12 cellular contexts compared by ENCODE assay signal in the genomic region with DNA sequence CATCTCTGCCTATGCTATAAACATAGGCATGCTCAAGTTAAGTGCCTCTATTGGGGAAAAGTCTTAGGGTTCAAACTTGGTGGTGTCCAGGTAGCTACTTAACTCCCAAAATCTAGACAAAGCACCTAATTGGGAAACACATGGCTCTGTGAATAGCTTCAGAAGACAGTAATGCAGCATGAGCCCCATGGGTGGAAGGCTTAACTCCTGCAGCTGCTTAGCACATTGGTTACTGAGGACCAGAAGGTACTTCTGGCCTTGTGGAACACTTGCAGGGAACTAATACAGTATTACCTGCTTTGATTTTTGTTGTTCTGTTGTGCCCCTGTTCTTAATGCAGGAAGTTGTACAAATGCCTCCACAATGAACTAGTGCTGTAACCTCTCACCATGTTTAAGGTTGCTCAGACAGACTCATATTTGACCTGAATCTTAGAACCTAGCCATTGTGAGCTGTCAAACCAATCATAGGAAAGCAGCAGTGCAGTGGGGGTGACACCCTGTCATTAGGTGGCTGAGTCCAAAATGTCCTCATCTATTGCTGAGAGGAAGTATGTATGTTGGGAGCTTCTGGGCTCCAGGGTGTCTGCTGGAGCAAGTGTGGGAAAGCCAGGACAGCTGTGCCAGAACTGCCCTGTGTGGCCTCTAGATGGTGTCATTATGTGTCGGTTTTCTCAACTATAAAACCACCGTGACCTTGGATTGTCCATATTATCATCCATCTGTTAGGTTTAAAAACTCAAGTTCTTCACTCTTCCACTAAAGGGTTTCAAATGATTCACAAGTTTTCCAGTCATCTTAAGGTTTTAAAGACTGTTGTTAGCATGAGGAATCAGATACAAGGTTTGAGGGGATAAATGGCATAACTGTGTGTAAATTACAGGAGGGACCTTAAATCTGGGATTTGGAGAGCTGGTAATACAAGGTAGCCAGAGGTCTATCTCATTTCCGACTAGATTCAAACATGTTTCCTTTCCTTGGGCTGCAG.
DNase-seq lines count a peak whose midpoint lies in the region; ATAC-seq and TF ChIP-seq lines count a peak whose summit lies in the region.
"Had no signal": no experiment of that assay in that cellular context is flagged by ENCODE, and none has a peak within 500 bp of the region (broad histone marks: within the 10 kb centered on the region; RNA-seq: fewer than 3 reads in every experiment).

No MANE protein-coding gene starts in this region.

- no peak overlapping the region for H3K4me2 ChIP-seq in SK-N-SH

- no peak overlapping the region for H3K4me3 ChIP-seq in SK-N-SH (ENCODE audit: low read depth in 2 of 2, low read length in 1 of 2)
- H3K4me3 ChIP-seq: left lung had no signal

- peak overlapping the region in 1 of 2 experiments; percentile 16; a peak in 1 of 4 replicates for H3K27ac ChIP-seq in SK-N-SH (ENCODE audit: low read depth in 2 of 2, low read length in 1 of 2)
- H3K27ac ChIP-seq: left lung had no signal

- no peaks in the 10 kb centered on the region for H3K79me2 ChIP-seq in SK-N-SH (ENCODE audit: insufficient read depth)

- POLR2A ChIA-PET in SK-N-SH (lab: Yijun Ruan, JAX) = no interaction called here

- no peaks in the 10 kb centered on the region for H3K9me2 ChIP-seq in SK-N-SH

- no peak overlapping the region for H3K27ac Mint-ChIP-seq in progenitor cell of endocrine pancreas

- TF ChIP-seq EP300 in SK-N-SH (IDR thresholded peaks at IDR 0.05; ENCODE audit: borderline replicate concordance in 1 of 2, low read depth in 1 of 2, low read length in 1 of 2) = no peak

- no peak for TF ChIP-seq RAD21 in SK-N-SH (IDR thresholded peaks at IDR 0.05; ENCODE audit: low read length)

- no peaks in the 10 kb centered on the region for H3K9me3 ChIP-seq in SK-N-SH
- H3K9me3 ChIP-seq: BE2C, left lung had no signal

- H4K20me1 ChIP-seq in SK-N-SH (ENCODE audit: insufficient read depth) = no peaks in the 10 kb centered on the region

- no peak overlapping the region for H3K4me3 Mint-ChIP-seq in progenitor cell of endocrine pancreas (ENCODE audit: low read depth)

- ATAC-seq in SK-N-SH treated with all-trans-retinoic acid at 6 μM for 48 hours = no peak; the same call in 2 of the 3 replicates
- no peak for ATAC-seq in HG03108 (IDR thresholded peaks at IDR 0.05; ENCODE audit: unreplicated experiment)
- ATAC-seq in HG02840 (IDR thresholded peaks at IDR 0.05; ENCODE audit: low FRiP score, unreplicated experiment) = no peak
- ATAC-seq: left lung had no signal

- WGBS in SK-N-SH (ENCODE audit: low lambda C conversion rate) = 0% methylated on average over 2 of the region's 3 CpGs

- H3F3A ChIP-seq in SK-N-SH (replicated peaks; ENCODE audit: insufficient read depth) = peaks cover 2% of the 10 kb centered on the region

- TF ChIP-seq CTCF in SK-N-SH (IDR thresholded peaks at IDR 0.05) (peak; percentile 38), LNCAP (IDR thresholded peaks at IDR 0.05) (peak; percentile 38; the same call in 1 of the 2 replicates), progenitor cell of endocrine pancreas (IDR thresholded peaks at IDR 0.05; ENCODE audit: unreplicated experiment) (peak; percentile 26)

- H3K4me1 Mint-ChIP-seq in progenitor cell of endocrine pancreas (ENCODE audit: low read depth) = no peaks in the 10 kb centered on the region

- no peaks in the 10 kb centered on the region for H3K27me3 ChIP-seq in SK-N-SH (ENCODE audit: insufficient read depth)
- H3K27me3 ChIP-seq: BE2C, left lung had no signal

- no peak overlapping the region for H2AFZ ChIP-seq in SK-N-SH (ENCODE audit: low read depth)

- H3K4me1 ChIP-seq in SK-N-SH (ENCODE audit: control insufficient read depth in 1 of 2, insufficient read depth in 2 of 2, low read depth in 1 of 2, low read length in 1 of 2) = peaks cover 0 to 13% of the 10 kb centered on the region in 2 experiments; a peak in 2 of 4 replicates
- H3K4me1 ChIP-seq: BE2C had no signal

- CTCF ChIA-PET in SK-N-SH (lab: Yijun Ruan, JAX) = interaction anchor here (1.1 to 2.0 kb wide), 2 partner anchors 13 to 21 kb away, joined by 4 to 7 read pairs; no protein-coding TSS in a partner anchor

- no peaks in the 10 kb centered on the region for H3K9me3 Mint-ChIP-seq in progenitor cell of endocrine pancreas (ENCODE audit: low read depth)

- no peaks in the 10 kb centered on the region for H3K36me3 Mint-ChIP-seq in progenitor cell of endocrine pancreas (ENCODE audit: insufficient read depth)

- H3K9ac ChIP-seq in SK-N-SH = no peak overlapping the region

- no peaks in the 10 kb centered on the region for H3K36me3 ChIP-seq in SK-N-SH (replicated peaks in 1 of 2; ENCODE audit: control insufficient read depth in 1 of 2, insufficient read depth in 2 of 2, low read length in 1 of 2)
- H3K36me3 ChIP-seq: BE2C, left lung had no signal

- no peaks in the 10 kb centered on the region for H3K27me3 Mint-ChIP-seq in progenitor cell of endocrine pancreas

- no peak for DNase-seq in SK-N-SH
- peak; percentile 11 for DNase-seq in dermis blood vessel endothelial cell
- DNase-seq in progenitor cell of endocrine pancreas (ENCODE audit: low spot score, unreplicated experiment) = no peak
- DNase-seq in A172 (ENCODE audit: low spot score) = no peak
- DNase-seq: BE2C; left lung; NCI-H146; stimulated activated naive CD4-positive, alpha-beta T cell had no signal

TF ChIP-seq in SK-N-SH, 30 proteins besides CTCF, POLR2A, EP300 and RAD21:
- TF ChIP-seq, protein P1, sequence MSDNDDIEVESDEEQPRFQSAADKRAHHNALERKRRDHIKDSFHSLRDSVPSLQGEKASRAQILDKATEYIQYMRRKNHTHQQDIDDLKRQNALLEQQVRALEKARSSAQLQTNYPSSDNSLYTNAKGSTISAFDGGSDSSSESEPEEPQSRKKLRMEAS (IDR thresholded peaks at IDR 0.05; ENCODE audit: low read depth) = no peak
- TF ChIP-seq TCF12 (IDR thresholded peaks at IDR 0.05) = no peak
- no peak for TF ChIP-seq EZH2phosphoT487 (IDR thresholded peaks at IDR 0.05; ENCODE audit: borderline replicate concordance, low read depth)
- no peak for TF ChIP-seq GATA2 (CRISPR knock-in tag; IDR thresholded peaks at IDR 0.05)
- no peak for TF ChIP-seq POLR2AphosphoS5 (IDR thresholded peaks at IDR 0.05; ENCODE audit: low read depth, low read length)
- TF ChIP-seq TEAD4 (IDR thresholded peaks at IDR 0.05; ENCODE audit: borderline replicate concordance, insufficient read depth) = no peak

TF ChIP-seq in SK-N-SH treated with all-trans-retinoic acid at 6 μM for 48 hours, 23 proteins besides CTCF, POLR2A, EP300 and RAD21:
- TF ChIP-seq ARNTL (CRISPR knock-in tag; IDR thresholded peaks at IDR 0.05; ENCODE audit: borderline replicate concordance, low read depth) = no peak
